Comparison of ENCODE assay signal across 7 cellular contexts in the genomic region with DNA sequence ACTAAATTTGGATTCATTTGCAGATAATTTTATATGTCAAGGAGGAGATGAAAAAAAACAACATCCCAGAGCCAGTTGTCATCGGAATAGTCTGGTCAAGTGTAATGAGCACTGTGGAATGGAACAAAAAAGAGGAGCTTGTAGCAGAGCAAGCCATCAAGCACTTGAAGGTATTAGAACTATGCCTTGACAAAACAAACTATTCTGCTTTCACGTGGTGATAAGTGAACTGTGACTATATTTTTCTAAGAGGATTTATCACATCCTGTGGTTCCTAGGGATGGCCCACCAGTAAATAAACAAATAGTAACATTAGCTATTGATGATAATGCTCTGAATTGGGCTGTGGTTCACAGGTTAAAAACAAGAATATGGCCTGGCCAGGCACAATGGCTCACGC. TPM values are rescaled to one million over a fixed set of nuclear protein-coding genes. Genes with fewer than 3 reads are reported as not detected.
DNase-seq lines count a peak whose midpoint lies in the region; ATAC-seq, FAIRE-seq and TF ChIP-seq lines count a peak whose summit lies in the region.
"Not testable (repeated sequence)": the region's sequence is repeated elsewhere in the genome, so short reads cannot be mapped to it uniquely, and the experiment has no call there.

No MANE protein-coding gene starts in this region.

- TF ChIP-seq CTCF in CD8-positive, alpha-beta T cell (IDR thresholded peaks at IDR 0.05); IMR-90 (conservative IDR thresholded peaks at IDR 0.05; ENCODE audit: low read depth, low read length); choroid plexus epithelial cell (conservative IDR thresholded peaks at IDR 0.05; ENCODE audit: low read depth, low read length); HepG2 (CRISPR knock-in tag; IDR thresholded peaks at IDR 0.05); neutrophil (IDR thresholded peaks at IDR 0.05): not testable (repeated sequence)

- not testable (repeated sequence) for H3K9me3 ChIP-seq in CD8-positive, alpha-beta T cell (ENCODE audit: low read length); IMR-90 (ENCODE audit: control insufficient read depth, insufficient read depth, low read length); HepG2 (ENCODE audit: low read length); neutrophil

- in situ Hi-C loops in IMR-90 (cut with MboI; ENCODE audit: low sequenced_read_pairs), result not testable (repeated sequence)
- in situ Hi-C loops in HepG2 (cut with HindIII; ENCODE audit: extremely low pct_ligation_motif_present, low pct_unique_long_range_greater_than_20kb), result loop anchor here (25.0 kb wide), 1 partner anchor 856 kb away; the partner anchor contains the start of genes MAIP1 and TYW5

- not testable (repeated sequence) for H3K9ac ChIP-seq in IMR-90 (ENCODE audit: low read depth, low read length); HepG2 (ENCODE audit: insufficient read depth, low read depth, low read length)

- H2AFZ ChIP-seq in IMR-90 (replicated peaks; ENCODE audit: low read length, poor library complexity); HepG2 (ENCODE audit: low read length): not testable (repeated sequence)

- not testable (repeated sequence) for H2AK5ac ChIP-seq in IMR-90 (ENCODE audit: low read depth, low read length)

- not testable (repeated sequence) for H3K27me3 ChIP-seq in CD8-positive, alpha-beta T cell (ENCODE audit: insufficient read depth, low read length); IMR-90 (ENCODE audit: control insufficient read depth, insufficient read depth, low read length); HepG2 (ENCODE audit: control insufficient read depth in 1 of 2, insufficient read depth in 2 of 2, low read length in 2 of 2); neutrophil

- H3K14ac ChIP-seq in IMR-90 (replicated peaks; ENCODE audit: low read depth, low read length), result not testable (repeated sequence)

- not testable (repeated sequence) for DNase-seq in CD8-positive, alpha-beta T cell; activated T-cell treated with anti-CD3 and anti-CD28 coated beads, Interleukin-2, amount 50 U/mL, for 24 hours; HepG2 (ENCODE audit: low spot score)
- peak; percentile 69 for DNase-seq in IMR-90
- peak; percentile 72 for DNase-seq in choroid plexus epithelial cell (ENCODE audit: low read depth)

- CTCF ChIA-PET in CD8-positive, alpha-beta T cell (lab: Charles Lee), result interaction anchor here (0.9 to 1.4 kb wide), 3 partner anchors 9 to 30 kb away, joined by 3 to 5 read pairs (median 3); no protein-coding TSS in a partner anchor
- CTCF ChIA-PET in IMR-90 (lab: Yijun Ruan, JAX); HepG2 (lab: Yijun Ruan, JAX; ENCODE audit: low intra/inter-chr PET ratio, low total read pairs): not testable (repeated sequence)

- H4K20me1 ChIP-seq in IMR-90 (ENCODE audit: insufficient read depth, low read length), result peaks cover 61% of the 10 kb centered on the region
- H4K20me1 ChIP-seq in HepG2 (ENCODE audit: insufficient read depth, low read length), result not testable (repeated sequence)

- H3K4ac ChIP-seq in IMR-90 (ENCODE audit: low read depth, low read length), result not testable (repeated sequence)

- not testable (repeated sequence) for TF ChIP-seq EP300 in HepG2 (IDR thresholded peaks at IDR 0.05; ENCODE audit: low read depth in 2 of 2, low read length in 2 of 2); HepG2 (CRISPR knock-in tag; IDR thresholded peaks at IDR 0.05; ENCODE audit: borderline replicate concordance)

- not testable (repeated sequence) for H2BK20ac ChIP-seq in IMR-90 (ENCODE audit: low read depth, low read length)

- dilution Hi-C loops in IMR-90 (cut with HindIII; ENCODE audit: low sequenced_read_pairs, unreplicated experiment), result not testable (repeated sequence)

- H3K27ac ChIP-seq in CD8-positive, alpha-beta T cell (ENCODE audit: low read depth, low read length); HepG2 (ENCODE audit: extremely low read length, insufficient read depth, low read length): not testable (repeated sequence)
- peak overlapping the region; percentile 32; the same call in 1 of the 2 replicates for H3K27ac ChIP-seq in IMR-90 (ENCODE audit: insufficient read depth, low read length)
- H3K27ac ChIP-seq in neutrophil, result peak overlapping the region; percentile 11

- H4K5ac ChIP-seq in IMR-90 (ENCODE audit: low read depth, low read length), result not testable (repeated sequence)

- not testable (repeated sequence) for H3K4me2 ChIP-seq in IMR-90 (ENCODE audit: low read depth, low read length); HepG2 (ENCODE audit: low read depth, low read length)

- intact Hi-C loops in CD8-positive, alpha-beta T cell (cut with DNase I, micrococcal nuclease), result loop anchor here in 1 of 2 experiments (10.0 kb wide), 2 partner anchors 864 to 966 kb away; partner anchors contain the start of genes ALS2, MAIP1 and TYW5
- intact Hi-C loops in IMR-90 (cut with micrococcal nuclease), result loop anchor here (2.0 to 10.0 kb wide), 2 partner anchors 44 to 204 kb away; no protein-coding TSS in a partner anchor
- intact Hi-C loops in HepG2 (cut with micrococcal nuclease; ENCODE audit: unreplicated experiment), result not testable (repeated sequence)

- peaks cover 26% of the 10 kb centered on the region for H3K79me2 ChIP-seq in HepG2 (ENCODE audit: insufficient read depth, low read length)

- H4K8ac ChIP-seq in IMR-90 (ENCODE audit: low read depth in 2 of 2, low read length in 2 of 2), result not testable (repeated sequence)

- H2BK120ac ChIP-seq in IMR-90 (ENCODE audit: low read depth, low read length), result not testable (repeated sequence)

- not testable (repeated sequence) for H2BK15ac ChIP-seq in IMR-90 (ENCODE audit: low read depth, low read length)

- not testable (repeated sequence) for TF ChIP-seq RAD21 in IMR-90 (IDR thresholded peaks at IDR 0.05; ENCODE audit: low read length); HepG2 (CRISPR knock-in tag; IDR thresholded peaks at IDR 0.05)

- H3K27ac Mint-ChIP-seq in CD8-positive, alpha-beta T cell, result peak overlapping the region; percentile 2
- peak overlapping the region; percentile 83 for H3K27ac Mint-ChIP-seq in activated T-cell treated with anti-CD3 and anti-CD28 coated beads, Interleukin-2, amount 50 U/mL, for 24 hours
- peak overlapping the region; percentile 35 for H3K27ac Mint-ChIP-seq in activated naive CD4-positive, alpha-beta T cell treated with anti-CD3 and anti-CD28 coated beads, Interleukin-2, amount 50 U/mL, for 24 hours

- H3K4me1 ChIP-seq in CD8-positive, alpha-beta T cell (ENCODE audit: insufficient read depth, low read length), result peaks cover 16% of the 10 kb centered on the region
- H3K4me1 ChIP-seq in IMR-90 (ENCODE audit: control insufficient read depth, insufficient read depth, low read length), result not testable (repeated sequence)
- peaks cover 21% of the 10 kb centered on the region for H3K4me1 ChIP-seq in HepG2 (ENCODE audit: insufficient read depth, low read length)
- peaks cover 8 to 20% of the 10 kb centered on the region in 2 experiments for H3K4me1 ChIP-seq in neutrophil (ENCODE audit: control insufficient read depth in 1 of 2, insufficient read depth in 1 of 2, low read depth in 1 of 2, low read length in 1 of 2)

- WGBS in IMR-90 (ENCODE audit: extremely low coverage in 2 of 2, insufficient read length in 1 of 2), 2 experiments, result 75% methylated on average over 1 of the region's 3 CpGs; no CpG with 5 or more reads in 1 of the 2 experiments
- WGBS in HepG2 (ENCODE audit: low lambda C conversion rate), result 97% methylated on average over 3 of the region's 3 CpGs

- H3K27me3 Mint-ChIP-seq in CD8-positive, alpha-beta T cell (ENCODE audit: low read depth); activated T-cell treated with anti-CD3 and anti-CD28 coated beads, Interleukin-2, amount 50 U/mL, for 24 hours; activated naive CD4-positive, alpha-beta T cell treated with anti-CD3 and anti-CD28 coated beads, Interleukin-2, amount 50 U/mL, for 24 hours: not testable (repeated sequence)

- H3K4me1 Mint-ChIP-seq in CD8-positive, alpha-beta T cell (ENCODE audit: low read depth), result peaks cover 36% of the 10 kb centered on the region
- H3K4me1 Mint-ChIP-seq in activated T-cell treated with anti-CD3 and anti-CD28 coated beads, Interleukin-2, amount 50 U/mL, for 24 hours (ENCODE audit: low read depth), result peaks cover 60% of the 10 kb centered on the region
- peaks cover 48% of the 10 kb centered on the region for H3K4me1 Mint-ChIP-seq in activated naive CD4-positive, alpha-beta T cell treated with anti-CD3 and anti-CD28 coated beads, Interleukin-2, amount 50 U/mL, for 24 hours

- H3K36me3 Mint-ChIP-seq in CD8-positive, alpha-beta T cell, result peaks cover 83% of the 10 kb centered on the region
- H3K36me3 Mint-ChIP-seq in activated T-cell treated with anti-CD3 and anti-CD28 coated beads, Interleukin-2, amount 50 U/mL, for 24 hours (ENCODE audit: low read depth), result peaks cover 84% of the 10 kb centered on the region
- peaks cover 38% of the 10 kb centered on the region for H3K36me3 Mint-ChIP-seq in activated naive CD4-positive, alpha-beta T cell treated with anti-CD3 and anti-CD28 coated beads, Interleukin-2, amount 50 U/mL, for 24 hours

- peaks cover 24 to 51% of the 10 kb centered on the region in 2 experiments for H3K79me1 ChIP-seq in IMR-90 (ENCODE audit: low read depth in 1 of 2, low read length in 2 of 2)

- H3K18ac ChIP-seq in IMR-90 (ENCODE audit: low read depth, low read length), result not testable (repeated sequence)

- H3K4me3 ChIP-seq in CD8-positive, alpha-beta T cell (ENCODE audit: low read depth, low read length); IMR-90 (ENCODE audit: insufficient read depth, low read depth, low read length); choroid plexus epithelial cell (ENCODE audit: low read depth, low read length); HepG2 (replicated peaks in 1 of 3; ENCODE audit: insufficient read depth in 1 of 3, low read depth in 2 of 3, low read length in 3 of 3); neutrophil (ENCODE audit: low read depth in 1 of 2, low read length in 1 of 2): not testable (repeated sequence)

- peaks cover 78% of the 10 kb centered on the region for H3K36me3 ChIP-seq in CD8-positive, alpha-beta T cell (ENCODE audit: insufficient read depth, low read length)
- H3K36me3 ChIP-seq in IMR-90 (ENCODE audit: control insufficient read depth, insufficient read depth, low read length) (peaks cover 44% of the 10 kb centered on the region), HepG2 (replicated peaks in 1 of 2; ENCODE audit: control insufficient read depth in 1 of 2, insufficient read depth in 2 of 2, low read length in 2 of 2) (peaks cover 35 to 82% of the 10 kb centered on the region in 2 experiments), neutrophil (peaks cover 84% of the 10 kb centered on the region)

- BruUV-seq in IMR-90 (replicated peaks; lab: Mats Ljungman, UMichigan); HepG2 (replicated peaks; lab: Mats Ljungman, UMichigan): not testable (repeated sequence)

- not testable (repeated sequence) for H3K9me3 Mint-ChIP-seq in CD8-positive, alpha-beta T cell; activated T-cell treated with anti-CD3 and anti-CD28 coated beads, Interleukin-2, amount 50 U/mL, for 24 hours; activated naive CD4-positive, alpha-beta T cell treated with anti-CD3 and anti-CD28 coated beads, Interleukin-2, amount 50 U/mL, for 24 hours

- not testable (repeated sequence) for FAIRE-seq in HepG2 (lab: Jason Lieb, UNC)

- H2AK9ac ChIP-seq in IMR-90 (replicated peaks; ENCODE audit: low read depth, low read length, poor library complexity), result not testable (repeated sequence)

- H4K91ac ChIP-seq in IMR-90 (ENCODE audit: insufficient read depth, low read depth, low read length), result not testable (repeated sequence)

- H3K4me3 Mint-ChIP-seq in CD8-positive, alpha-beta T cell; activated T-cell treated with anti-CD3 and anti-CD28 coated beads, Interleukin-2, amount 50 U/mL, for 24 hours; activated naive CD4-positive, alpha-beta T cell treated with anti-CD3 and anti-CD28 coated beads, Interleukin-2, amount 50 U/mL, for 24 hours: not testable (repeated sequence)

- not testable (repeated sequence) for H3K23ac ChIP-seq in IMR-90 (ENCODE audit: low read depth, low read length)

- H3K9me1 ChIP-seq in IMR-90 (ENCODE audit: insufficient read depth, low read length), result not testable (repeated sequence)

- ATAC-seq in CD8-positive, alpha-beta T cell; HepG2: not testable (repeated sequence)
- ATAC-seq in IMR-90 (ENCODE audit: low read depth), result peak; percentile 88

- peak overlapping the region; percentile 21 for H2BK5ac ChIP-seq in IMR-90 (ENCODE audit: low read depth, low read length, poor library complexity, severe bottlenecking)

- TF ChIP-seq POLR2A in IMR-90 (IDR thresholded peaks at IDR 0.05; ENCODE audit: low read depth, low read length), result peak; percentile 9; the same call in 1 of the 2 replicates
- not testable (repeated sequence) for TF ChIP-seq POLR2A in HepG2 (IDR thresholded peaks at IDR 0.05; ENCODE audit: insufficient read depth in 1 of 2, low read depth in 2 of 2, low read length in 2 of 2)

- POLR2A ChIA-PET in CD8-positive, alpha-beta T cell (lab: Charles Lee), result interaction anchor here (1.1 to 2.0 kb wide), 6 partner anchors 9 to 106 kb away, joined by 3 to 9 read pairs (median 4); partner anchors contain the start of gene CLK1
- POLR2A ChIA-PET in IMR-90 (lab: Charles Lee; ENCODE audit: unreplicated experiment), result interaction anchor here (0.7 to 0.8 kb wide), 2 partner anchors 10 to 50 kb away, joined by 3 to 4 read pairs; no protein-coding TSS in a partner anchor
- POLR2A ChIA-PET in HepG2 (lab: Yijun Ruan, JAX), result interaction anchor here (1.6 to 4.5 kb wide), 3 partner anchors 9 to 106 kb away, joined by 3 to 15 read pairs (median 7); partner anchors contain the start of gene CLK1

- H3K56ac ChIP-seq in IMR-90 (ENCODE audit: extremely low read depth, insufficient read depth, low read length), result not testable (repeated sequence)

RNA-seq across cellular contexts. Expression of gene BZW1, which starts 7.0 kb away (rescaled TPM):
- 100 to 1,000 TPM; 330 to 338 TPM for total RNA-seq in CD8-positive, alpha-beta T cell
- total RNA-seq in IMR-90 (2012; rRNA removed) (268 and 323 TPM in 2 replicates), HepG2 (2016; rRNA removed; fragmentation: Illumina TruSeq; extraction: Trizol) (384 and 709 TPM in 2 replicates)
- polyA plus RNA-seq in IMR-90 (2012; rRNA removed) (187 and 204 TPM in 2 replicates), HepG2 (2011; rRNA removed) (102 and 106 TPM in 2 replicates)
- polyA plus RNA-seq in IMR-90 (2012; cell fraction: cytosol; rRNA removed), result 31.6 and 185 TPM in 2 replicates
- polyA plus RNA-seq in IMR-90 (2012; cell fraction: nucleus; rRNA removed; ENCODE audit: low replicate concordance), result 11.5 and 146 TPM in 2 replicates
- 49.4 and 52.0 TPM in 2 replicates for total RNA-seq in HepG2 (2016; cell fraction: cytosol; rRNA removed; fragmentation: Illumina TruSeq; extraction: Trizol; ENCODE audit: low read depth)
- total RNA-seq in HepG2 (2016; cell fraction: insoluble cytoplasmic fraction; rRNA removed; fragmentation: Illumina TruSeq; extraction: Trizol), result 384 and 712 TPM in 2 replicates
- total RNA-seq in HepG2 (2016; cell fraction: membrane; rRNA removed; fragmentation: Illumina TruSeq; extraction: Trizol), result 128 and 149 TPM in 2 replicates
- total RNA-seq in HepG2 (2016; cell fraction: nucleus; rRNA removed; fragmentation: Illumina TruSeq; extraction: Trizol), result 204 and 212 TPM in 2 replicates
- 66.0 and 86.9 TPM in 2 replicates for polyA plus RNA-seq in HepG2 (2011; cell fraction: cytosol; rRNA removed)
- 34.9 and 38.3 TPM in 2 replicates for polyA plus RNA-seq in HepG2 (2011; cell fraction: nucleus; rRNA removed)
- 149 and 200 TPM in 2 replicates for polyA plus RNA-seq in HepG2 (2012)
- 39.8 and 47.1 TPM in 2 replicates for polyA plus RNA-seq in HepG2 (2016; cell fraction: cytosol; fragmentation: Illumina TruSeq; extraction: Trizol; ENCODE audit: low read depth)
- polyA plus RNA-seq in HepG2 (2016; cell fraction: insoluble cytoplasmic fraction; fragmentation: Illumina TruSeq; extraction: Trizol; ENCODE audit: low read depth), result 442 and 506 TPM in 2 replicates
- 90.4 and 101 TPM in 2 replicates for polyA plus RNA-seq in HepG2 (2016; cell fraction: membrane; fragmentation: Illumina TruSeq; extraction: Trizol; ENCODE audit: low read depth)
- 131 and 143 TPM in 2 replicates for polyA plus RNA-seq in HepG2 (2016; cell fraction: nucleus; fragmentation: Illumina TruSeq; extraction: Trizol; ENCODE audit: insufficient read depth, low read depth)
- polyA minus RNA-seq in HepG2 (2011; rRNA and poly(A)+ RNA removed; ENCODE audit: low replicate concordance), result 198 and 668 TPM in 2 replicates
- 190 and 223 TPM in 2 replicates for polyA minus RNA-seq in HepG2 (2011; cell fraction: cytosol; rRNA and poly(A)+ RNA removed)
- polyA minus RNA-seq in HepG2 (2011; cell fraction: nucleus; rRNA and poly(A)+ RNA removed), result 207 and 220 TPM in 2 replicates

RNA-seq across cellular contexts. Expression of gene CLK1, which starts 45.7 kb away (rescaled TPM):
- 1,000 to 10,000 TPM; 1,353 to 1,404 TPM for total RNA-seq in CD8-positive, alpha-beta T cell
- total RNA-seq in IMR-90 (2012; rRNA removed) (26.2 and 43.9 TPM in 2 replicates), HepG2 (2016; rRNA removed; fragmentation: Illumina TruSeq; extraction: Trizol) (35.2 and 66.6 TPM in 2 replicates)
- polyA plus RNA-seq in IMR-90 (2012; rRNA removed) (28.2 and 35.5 TPM in 2 replicates), HepG2 (2011; rRNA removed) (82.4 and 101 TPM in 2 replicates)
- 2.6 and 6.0 TPM in 2 replicates for polyA plus RNA-seq in IMR-90 (2012; cell fraction: cytosol; rRNA removed)
- polyA plus RNA-seq in IMR-90 (2012; cell fraction: nucleus; rRNA removed; ENCODE audit: low replicate concordance), result 19.4 and 266 TPM in 2 replicates
- 24.5 and 24.8 TPM in 2 replicates for total RNA-seq in HepG2 (2016; cell fraction: cytosol; rRNA removed; fragmentation: Illumina TruSeq; extraction: Trizol; ENCODE audit: low read depth)
- 38.2 and 62.5 TPM in 2 replicates for total RNA-seq in HepG2 (2016; cell fraction: insoluble cytoplasmic fraction; rRNA removed; fragmentation: Illumina TruSeq; extraction: Trizol)
- total RNA-seq in HepG2 (2016; cell fraction: membrane; rRNA removed; fragmentation: Illumina TruSeq; extraction: Trizol), result 27.1 and 28.3 TPM in 2 replicates
- 117 and 137 TPM in 2 replicates for total RNA-seq in HepG2 (2016; cell fraction: nucleus; rRNA removed; fragmentation: Illumina TruSeq; extraction: Trizol)
- 18.7 and 25.0 TPM in 2 replicates for polyA plus RNA-seq in HepG2 (2011; cell fraction: cytosol; rRNA removed)
- 155 and 182 TPM in 2 replicates for polyA plus RNA-seq in HepG2 (2011; cell fraction: nucleus; rRNA removed)
- polyA plus RNA-seq in HepG2 (2012), result 136 and 141 TPM in 2 replicates
- 8.7 and 11.4 TPM in 2 replicates for polyA plus RNA-seq in HepG2 (2016; cell fraction: cytosol; fragmentation: Illumina TruSeq; extraction: Trizol; ENCODE audit: low read depth)
- polyA plus RNA-seq in HepG2 (2016; cell fraction: insoluble cytoplasmic fraction; fragmentation: Illumina TruSeq; extraction: Trizol; ENCODE audit: low read depth), result 24.0 and 27.5 TPM in 2 replicates
- 9.9 and 12.7 TPM in 2 replicates for polyA plus RNA-seq in HepG2 (2016; cell fraction: membrane; fragmentation: Illumina TruSeq; extraction: Trizol; ENCODE audit: low read depth)
- 168 and 170 TPM in 2 replicates for polyA plus RNA-seq in HepG2 (2016; cell fraction: nucleus; fragmentation: Illumina TruSeq; extraction: Trizol; ENCODE audit: insufficient read depth, low read depth)
- 12.6 and 13.7 TPM in 2 replicates for polyA minus RNA-seq in HepG2 (2011; rRNA and poly(A)+ RNA removed; ENCODE audit: low replicate concordance)
- polyA minus RNA-seq in HepG2 (2011; cell fraction: cytosol; rRNA and poly(A)+ RNA removed), result 20.6 and 23.8 TPM in 2 replicates
- 238 and 270 TPM in 2 replicates for polyA minus RNA-seq in HepG2 (2011; cell fraction: nucleus; rRNA and poly(A)+ RNA removed)

Comparison
In these comparisons a context has a peak if more than half of its experiments do, and no peak if none do; other contexts are left out.
1. H3K27ac Mint-ChIP-seq: peak in every context shown above with its lines; median percentile 83 in activated T-cell treated with anti-CD3 and anti-CD28 coated beads, Interleukin-2, amount 50 U/mL, for 24 hours; 35 in activated naive CD4-positive, alpha-beta T cell treated with anti-CD3 and anti-CD28 coated beads, Interleukin-2, amount 50 U/mL, for 24 hours; 2 in CD8-positive, alpha-beta T cell.
2. RNA of gene CLK1, which starts 45.7 kb away (total RNA-seq): 1,353 to 1,404 TPM in CD8-positive, alpha-beta T cell; 24.5 to 137 TPM in HepG2 and 26.2 to 43.9 TPM in IMR-90; every median in the first group is over 4 times any median in the second.